In genomic region chr9:78654324-78654723, GRCh38 we compare ENCODE assay signal across 19 cellular contexts.
A peak's percentile ranks its signal among the peaks of the same experiment; 100 is the strongest.
DNase-seq lines count a peak whose midpoint lies in the region; FAIRE-seq and TF ChIP-seq lines count a peak whose summit lies in the region.
"Had no signal": no experiment of that assay in that cellular context is flagged by ENCODE, and none has a peak within 500 bp of the region (broad histone marks: within the 10 kb centered on the region; RNA-seq: fewer than 3 reads in every experiment).

No MANE protein-coding gene starts in this region.

- CTCF ChIA-PET in HEK293 (lab: Yijun Ruan, JAX) (interaction anchor here (0.7 kb wide), 3 partner anchors 34 to 114 kb away, joined by 3 to 7 read pairs (median 4); no protein-coding TSS in a partner anchor), H1 (lab: Charles Lee; ENCODE audit: partially characterized antibody) (interaction anchor here (0.6 to 0.9 kb wide), 4 partner anchors 10 to 184 kb away, joined by 3 read pairs; no protein-coding TSS in a partner anchor)

- no peak overlapping the region for H2AK5ac ChIP-seq in H1 (ENCODE audit: low read depth, low read length)

- H4K20me1 ChIP-seq in H1 (replicated peaks in 1 of 2; ENCODE audit: control insufficient read depth in 1 of 2, insufficient read depth in 2 of 2, low read length in 2 of 2) = no peaks in the 10 kb centered on the region
- H4K20me1 ChIP-seq: BLaER1 had no signal

- H2AFZ ChIP-seq in H1 (ENCODE audit: low read length) = no peak overlapping the region
- H2AFZ ChIP-seq: GM23338 had no signal

- TF ChIP-seq CTCF in HEK293 (tag by site-specific recombination; IDR thresholded peaks at IDR 0.05) (no peak), H1 (IDR thresholded peaks at IDR 0.05; ENCODE audit: control extremely low read depth in 1 of 3, insufficient read depth in 1 of 3, low read depth in 1 of 3, low read length in 3 of 3) (no peak), spleen (IDR thresholded peaks at IDR 0.05 in 8 of 11, conservative IDR thresholded peaks at IDR 0.05 in 3 of 11) (no peak)

- no peaks in the 10 kb centered on the region for H3K27me3 ChIP-seq in H1 (replicated peaks in 1 of 4; ENCODE audit: control insufficient read depth in 3 of 4, extremely low read depth in 1 of 4, insufficient read depth in 3 of 4, low read length in 3 of 4)
- no peaks in the 10 kb centered on the region for H3K27me3 ChIP-seq in spleen (replicated peaks in 1 of 7)
- H3K27me3 ChIP-seq: BLaER1 had no signal

- no peak overlapping the region for H3K4ac ChIP-seq in H1 (replicated peaks; ENCODE audit: insufficient read length, low read depth, low read length)

- H3K14ac ChIP-seq in H1 (ENCODE audit: insufficient read length) = no peak overlapping the region

- no peak overlapping the region for H4K91ac ChIP-seq in H1 (replicated peaks; ENCODE audit: insufficient read length, low read length)

- no peak overlapping the region for H3K4me3 ChIP-seq in HEK293 (ENCODE audit: low read depth, low read length)
- H3K4me3 ChIP-seq in H1 (ENCODE audit: extremely low read depth in 1 of 4, insufficient read depth in 2 of 4, low read depth in 3 of 4, low read length in 4 of 4) = no peak overlapping the region
- H3K4me3 ChIP-seq in spleen = no peak overlapping the region
- H3K4me3 ChIP-seq: BLaER1, GM23338 had no signal

- POLR2A ChIA-PET in HEK293 (lab: Yijun Ruan, JAX) = no interaction called here
- POLR2A ChIA-PET in H1 (lab: Charles Lee; ENCODE audit: partially characterized antibody) = no interaction called here

- H3K36me3 ChIP-seq in HEK293 (ENCODE audit: control insufficient read depth in 2 of 2, insufficient read depth in 1 of 2, low read length in 2 of 2) (no peaks in the 10 kb centered on the region), H1 (ENCODE audit: control insufficient read depth in 2 of 4, insufficient read depth in 4 of 4, low read length in 3 of 4) (no peaks in the 10 kb centered on the region), spleen (no peaks in the 10 kb centered on the region)
- H3K36me3 ChIP-seq: BLaER1 had no signal

- no peak overlapping the region for H2BK5ac ChIP-seq in H1 (ENCODE audit: low read depth, low read length)

- no peaks in the 10 kb centered on the region for H3K79me2 ChIP-seq in H1 (ENCODE audit: control insufficient read depth in 1 of 2, insufficient read depth in 2 of 2, low read length in 2 of 2)

- H3K23ac ChIP-seq in H1 (ENCODE audit: insufficient read length) = no peak overlapping the region

- TF ChIP-seq POLR2A in H54 (IDR thresholded peaks at IDR 0.05; ENCODE audit: low read depth, low read length) = no peak
- no peak for TF ChIP-seq POLR2A in H1 (IDR thresholded peaks at IDR 0.05; ENCODE audit: control extremely low read depth in 1 of 2, low read depth in 2 of 2, low read length in 2 of 2)
- no peak for TF ChIP-seq POLR2A in spleen (IDR thresholded peaks at IDR 0.05)

- DNase-seq in A172 (ENCODE audit: low spot score) = peak; percentile 20
- no peak for DNase-seq in H54 (ENCODE audit: insufficient read length, low spot score)
- DNase-seq in H1 (ENCODE audit: low read depth in 1 of 2, low spot score in 2 of 2) = no peak
- DNase-seq in spleen = no peak
- no peak for DNase-seq in NCI-H748 treated with DMSO at 0.1 percent for 48 hours (lab: John Stamatoyannopoulos, UW)
- DNase-seq in C1 segment of cervical spinal cord (lab: John Stamatoyannopoulos, UW) = no peak
- no peak for DNase-seq in DMS 273 (lab: John Stamatoyannopoulos, UW; ENCODE audit: unreplicated experiment)
- DNase-seq: CD4-positive, alpha-beta T cell; CD8-positive, alpha-beta memory T cell; DMS53; DMS79 treated with DMSO at 0.1 percent for 48 hours; GF-D8; H7 had no signal

- whole genome bisulfite sequencing in H1 (ENCODE audit: extremely low coverage in 1 of 2, insufficient coverage in 1 of 2, insufficient read length in 1 of 2, insufficient replicate concordance in 2 of 2, low coverage in 1 of 2, low lambda C conversion rate in 2 of 2, missing lambda C conversion rate in 1 of 2), 2 experiments = 69% methylated on average over 1 of the region's 1 CpG; no CpG with 5 or more reads in 1 of the 2 experiments
- 70 to 92% (median 78%) methylated on average over 1 of the region's 1 CpG for whole genome bisulfite sequencing in spleen, 5 donors

- H3K27ac ChIP-seq in HEK293 (ENCODE audit: extremely low read depth, low read depth, low read length) (no peak overlapping the region), H1 (ENCODE audit: low read depth, low read length) (no peak overlapping the region), spleen (no peak overlapping the region)
- H3K27ac ChIP-seq: BLaER1 had no signal

- TF ChIP-seq RAD21 in H1 (IDR thresholded peaks at IDR 0.05 in 1 of 2, conservative IDR thresholded peaks at IDR 0.05 in 1 of 2; ENCODE audit: low read depth in 2 of 2, low read length in 2 of 2) = no peak

- H3K79me1 ChIP-seq in H1 (ENCODE audit: low read depth, low read length) = no peaks in the 10 kb centered on the region

- FAIRE-seq in H54 (lab: Jason Lieb, UNC) (peak; percentile 70), H1 (lab: Jason Lieb, UNC) (no peak)
- FAIRE-seq: D721Med, GM12891, GM18507 had no signal

- intact Hi-C loops in spleen (cut with DNase I; ENCODE audit: low total_unique reads) = no loop called here

- no peak overlapping the region for H2BK15ac ChIP-seq in H1 (ENCODE audit: low read length)

- H3K56ac ChIP-seq in H1 (replicated peaks; ENCODE audit: insufficient read length, low read depth, low read length) = no peak overlapping the region

- no peak overlapping the region for H3K9ac ChIP-seq in H1 (replicated peaks in 1 of 4; ENCODE audit: extremely low read depth in 1 of 4, low read depth in 3 of 4, low read length in 3 of 4)
- H3K9ac ChIP-seq: BLaER1 had no signal

- no peaks in the 10 kb centered on the region for H3K23me2 ChIP-seq in H1 (ENCODE audit: low read depth, low read length)

- no peak overlapping the region for H4K5ac ChIP-seq in H1 (ENCODE audit: insufficient read length, low read depth, low read length)

- TF ChIP-seq EP300 in H1 (IDR thresholded peaks at IDR 0.05; ENCODE audit: borderline replicate concordance in 1 of 2, low read depth in 2 of 2, low read length in 2 of 2) = no peak

- H2BK120ac ChIP-seq in H1 (replicated peaks; ENCODE audit: low read depth, low read length) = no peak overlapping the region

- H4K8ac ChIP-seq in H1 (ENCODE audit: extremely low read depth, insufficient read depth, low read length) = no peak overlapping the region

- H3K9me3 ChIP-seq in HEK293 (ENCODE audit: control insufficient read depth, insufficient read depth, low read depth, low read length) (no peaks in the 10 kb centered on the region), H1 (ENCODE audit: insufficient read depth in 2 of 2, low read depth in 1 of 2, low read length in 1 of 2) (no peaks in the 10 kb centered on the region), spleen (no peaks in the 10 kb centered on the region)
- H3K9me3 ChIP-seq: BLaER1 had no signal

- no peak overlapping the region for H2BK12ac ChIP-seq in H1 (ENCODE audit: low read depth, low read length)

- no peak overlapping the region for H3K4me2 ChIP-seq in H1 (ENCODE audit: insufficient read depth in 1 of 2, low read depth in 2 of 2, low read length in 2 of 2)
- H3K4me2 ChIP-seq: BLaER1, GM23338 had no signal

- no peaks in the 10 kb centered on the region for H3K4me1 ChIP-seq in HEK293 (ENCODE audit: control insufficient read depth, insufficient read depth, low read length)
- no peaks in the 10 kb centered on the region for H3K4me1 ChIP-seq in H1 (replicated peaks in 1 of 4; ENCODE audit: control insufficient read depth in 3 of 4, insufficient read depth in 4 of 4, low read length in 3 of 4)
- H3K4me1 ChIP-seq in spleen = no peaks in the 10 kb centered on the region
- H3K4me1 ChIP-seq: BLaER1 had no signal

- H3K18ac ChIP-seq in H1 (ENCODE audit: extremely low read depth, low read length) = no peak overlapping the region

- no peak overlapping the region for H2BK20ac ChIP-seq in H1 (ENCODE audit: low read length)

TF ChIP-seq in HEK293, 187 proteins besides CTCF, POLR2A, EP300 and RAD21 (continues in another document):
- no peak for TF ChIP-seq ZSCAN16 (tag by site-specific recombination; IDR thresholded peaks at IDR 0.05)
- peak; percentile 16; the same call in 1 of the 2 replicates for TF ChIP-seq ZNF549 (tag by site-specific recombination; IDR thresholded peaks at IDR 0.05)
- no peak for TF ChIP-seq ZNF18 (tag by site-specific recombination; IDR thresholded peaks at IDR 0.05)

TF ChIP-seq in H1, 55 proteins besides CTCF, POLR2A, EP300 and RAD21:
- no peak for TF ChIP-seq EZH2 (IDR thresholded peaks at IDR 0.05; ENCODE audit: low read depth, low read length, severe bottlenecking)
- TF ChIP-seq SRF (IDR thresholded peaks at IDR 0.05; ENCODE audit: low read depth, low read length) = peak; percentile 81
TF ChIP-seq in H1: peak in this region for 1.
